Comparison of ENCODE assay signal across 1 cellular context in genomic region chr11:46633291-46634217, GRCh38.
TF ChIP-seq lines count a peak whose summit lies in the region.

No MANE protein-coding gene starts in this region.

TF ChIP-seq in HepG2, 621 proteins besides CTCF, POLR2A, EP300 and RAD21 (continued from another document and continues in another):
- TF ChIP-seq HINFP (CRISPR knock-in tag; IDR thresholded peaks at IDR 0.05; ENCODE audit: low read depth) (no peak), TGIF2 (CRISPR knock-in tag; IDR thresholded peaks at IDR 0.05) (no peak), ZNF124 (CRISPR knock-in tag; IDR thresholded peaks at IDR 0.05) (no peak), ZBTB7B (CRISPR knock-in tag; IDR thresholded peaks at IDR 0.05) (no peak), DZIP1 (CRISPR knock-in tag; IDR thresholded peaks at IDR 0.05) (no peak), HMGA1 (CRISPR knock-in tag; conservative IDR thresholded peaks at IDR 0.05) (no peak), MXI1 (IDR thresholded peaks at IDR 0.05; ENCODE audit: borderline replicate concordance, low read depth, low read length) (no peak), GPN1 (CRISPR knock-in tag; IDR thresholded peaks at IDR 0.05; ENCODE audit: borderline replicate concordance) (no peak), THAP8 (CRISPR knock-in tag; IDR thresholded peaks at IDR 0.05; ENCODE audit: borderline replicate concordance) (no peak), NFATC3 (CRISPR knock-in tag; IDR thresholded peaks at IDR 0.05) (no peak), ZNF770 (CRISPR knock-in tag; IDR thresholded peaks at IDR 0.05) (peak; percentile 51; the same call in 1 of the 2 replicates), ERF (CRISPR knock-in tag; IDR thresholded peaks at IDR 0.05) (0 out of 2 replicates have a peak, but pooled peaks have one; percentile 23), ZNF574 (CRISPR knock-in tag; IDR thresholded peaks at IDR 0.05) (no peak), ZNF350 (CRISPR knock-in tag; IDR thresholded peaks at IDR 0.05; ENCODE audit: borderline replicate concordance, low read depth) (no peak), RFXAP (CRISPR knock-in tag; IDR thresholded peaks at IDR 0.05; ENCODE audit: borderline replicate concordance) (no peak), SMYD3 (CRISPR knock-in tag; IDR thresholded peaks at IDR 0.05) (no peak), JUN (CRISPR knock-in tag; IDR thresholded peaks at IDR 0.05) (no peak), ZNF619 (CRISPR knock-in tag; IDR thresholded peaks at IDR 0.05) (no peak), HOXA7 (CRISPR knock-in tag; IDR thresholded peaks at IDR 0.05) (no peak), AFF4 (CRISPR knock-in tag; IDR thresholded peaks at IDR 0.05) (no peak), KLF9 (CRISPR knock-in tag; IDR thresholded peaks at IDR 0.05; ENCODE audit: low read depth) (no peak), RELA (CRISPR knock-in tag; IDR thresholded peaks at IDR 0.05) (no peak), KLF11 (CRISPR knock-in tag; IDR thresholded peaks at IDR 0.05) (no peak), FOXK2 (IDR thresholded peaks at IDR 0.05) (no peak), KMT2A (CRISPR knock-in tag; IDR thresholded peaks at IDR 0.05) (no peak), ZNF143 (CRISPR knock-in tag; IDR thresholded peaks at IDR 0.05) (no peak), HNF4G (IDR thresholded peaks at IDR 0.05; ENCODE audit: borderline replicate concordance, low read depth, low read length) (peak; percentile 48; the same call in 1 of the 2 replicates), HNF4G (CRISPR knock-in tag; IDR thresholded peaks at IDR 0.05; ENCODE audit: borderline replicate concordance, low read depth) (no peak), ZKSCAN5 (CRISPR knock-in tag; IDR thresholded peaks at IDR 0.05) (no peak), FIP1L1 (IDR thresholded peaks at IDR 0.05; ENCODE audit: borderline replicate concordance, insufficient read depth, low read depth, low read length) (no peak), ZNF660 (CRISPR knock-in tag; IDR thresholded peaks at IDR 0.05; ENCODE audit: borderline replicate concordance, low read depth) (no peak), ZNF274 (CRISPR knock-in tag; IDR thresholded peaks at IDR 0.05) (no peak), FUBP1 (CRISPR knock-in tag; IDR thresholded peaks at IDR 0.05; ENCODE audit: borderline replicate concordance) (no peak), RXRB (CRISPR knock-in tag; IDR thresholded peaks at IDR 0.05; ENCODE audit: borderline replicate concordance) (0 out of 2 replicates have a peak, but pooled peaks have one; percentile 21), SP1 (IDR thresholded peaks at IDR 0.05) (no peak), SP1 (CRISPR knock-in tag; IDR thresholded peaks at IDR 0.05) (no peak), NCOA5 (CRISPR knock-in tag; IDR thresholded peaks at IDR 0.05) (no peak), MNT (IDR thresholded peaks at IDR 0.05) (no peak), HNF4A (CRISPR knock-in tag; IDR thresholded peaks at IDR 0.05) (peak; percentile 59; the same call in 1 of the 2 replicates), ZNF207 (IDR thresholded peaks at IDR 0.05; ENCODE audit: borderline replicate concordance) (no peak), THRA (CRISPR knock-in tag; IDR thresholded peaks at IDR 0.05; ENCODE audit: borderline replicate concordance) (no peak), ARNTL (CRISPR knock-in tag; IDR thresholded peaks at IDR 0.05) (no peak), CCDC6 (CRISPR knock-in tag; IDR thresholded peaks at IDR 0.05) (no peak), MLLT10 (CRISPR knock-in tag; IDR thresholded peaks at IDR 0.05) (no peak), ZNF33B (CRISPR knock-in tag; IDR thresholded peaks at IDR 0.05) (no peak), TP53 (CRISPR knock-in tag; conservative IDR thresholded peaks at IDR 0.05) (no peak), ZNF33A (CRISPR knock-in tag; IDR thresholded peaks at IDR 0.05; ENCODE audit: borderline replicate concordance) (no peak), ZNF775 (CRISPR knock-in tag; IDR thresholded peaks at IDR 0.05; ENCODE audit: borderline replicate concordance) (no peak), WIZ (CRISPR knock-in tag; IDR thresholded peaks at IDR 0.05) (no peak), AGO1 (IDR thresholded peaks at IDR 0.05; ENCODE audit: low read depth, low read length, poor library complexity, severe bottlenecking) (no peak), ZNF20 (CRISPR knock-in tag; IDR thresholded peaks at IDR 0.05) (no peak), CEBPB (IDR thresholded peaks at IDR 0.05; ENCODE audit: borderline replicate concordance, low read depth, low read length) (peak; percentile 70; the same call in 1 of the 2 replicates), ZNF251 (CRISPR knock-in tag; IDR thresholded peaks at IDR 0.05) (no peak)
